ENCODE assay signal across 1 cellular context in genomic region chr9:134329576-134329855, GRCh38.
TF ChIP-seq lines count a peak whose summit lies in the region.

No MANE protein-coding gene starts in this region.

TF ChIP-seq in HCT116, 20 proteins besides CTCF, POLR2A, EP300 and RAD21 (continued from another document):
- TF ChIP-seq, protein P1, sequence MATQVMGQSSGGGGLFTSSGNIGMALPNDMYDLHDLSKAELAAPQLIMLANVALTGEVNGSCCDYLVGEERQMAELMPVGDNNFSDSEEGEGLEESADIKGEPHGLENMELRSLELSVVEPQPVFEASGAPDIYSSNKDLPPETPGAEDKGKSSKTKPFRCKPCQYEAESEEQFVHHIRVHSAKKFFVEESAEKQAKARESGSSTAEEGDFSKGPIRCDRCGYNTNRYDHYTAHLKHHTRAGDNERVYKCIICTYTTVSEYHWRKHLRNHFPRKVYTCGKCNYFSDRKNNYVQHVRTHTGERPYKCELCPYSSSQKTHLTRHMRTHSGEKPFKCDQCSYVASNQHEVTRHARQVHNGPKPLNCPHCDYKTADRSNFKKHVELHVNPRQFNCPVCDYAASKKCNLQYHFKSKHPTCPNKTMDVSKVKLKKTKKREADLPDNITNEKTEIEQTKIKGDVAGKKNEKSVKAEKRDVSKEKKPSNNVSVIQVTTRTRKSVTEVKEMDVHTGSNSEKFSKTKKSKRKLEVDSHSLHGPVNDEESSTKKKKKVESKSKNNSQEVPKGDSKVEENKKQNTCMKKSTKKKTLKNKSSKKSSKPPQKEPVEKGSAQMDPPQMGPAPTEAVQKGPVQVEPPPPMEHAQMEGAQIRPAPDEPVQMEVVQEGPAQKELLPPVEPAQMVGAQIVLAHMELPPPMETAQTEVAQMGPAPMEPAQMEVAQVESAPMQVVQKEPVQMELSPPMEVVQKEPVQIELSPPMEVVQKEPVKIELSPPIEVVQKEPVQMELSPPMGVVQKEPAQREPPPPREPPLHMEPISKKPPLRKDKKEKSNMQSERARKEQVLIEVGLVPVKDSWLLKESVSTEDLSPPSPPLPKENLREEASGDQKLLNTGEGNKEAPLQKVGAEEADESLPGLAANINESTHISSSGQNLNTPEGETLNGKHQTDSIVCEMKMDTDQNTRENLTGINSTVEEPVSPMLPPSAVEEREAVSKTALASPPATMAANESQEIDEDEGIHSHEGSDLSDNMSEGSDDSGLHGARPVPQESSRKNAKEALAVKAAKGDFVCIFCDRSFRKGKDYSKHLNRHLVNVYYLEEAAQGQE (IDR thresholded peaks at IDR 0.05; ENCODE audit: low read depth): no peak
- TF ChIP-seq ATF3 (IDR thresholded peaks at IDR 0.05): no peak
TF ChIP-seq in HCT116: peak in this region for 0.
